11 cellular contexts compared by ENCODE assay signal in the genomic region with DNA sequence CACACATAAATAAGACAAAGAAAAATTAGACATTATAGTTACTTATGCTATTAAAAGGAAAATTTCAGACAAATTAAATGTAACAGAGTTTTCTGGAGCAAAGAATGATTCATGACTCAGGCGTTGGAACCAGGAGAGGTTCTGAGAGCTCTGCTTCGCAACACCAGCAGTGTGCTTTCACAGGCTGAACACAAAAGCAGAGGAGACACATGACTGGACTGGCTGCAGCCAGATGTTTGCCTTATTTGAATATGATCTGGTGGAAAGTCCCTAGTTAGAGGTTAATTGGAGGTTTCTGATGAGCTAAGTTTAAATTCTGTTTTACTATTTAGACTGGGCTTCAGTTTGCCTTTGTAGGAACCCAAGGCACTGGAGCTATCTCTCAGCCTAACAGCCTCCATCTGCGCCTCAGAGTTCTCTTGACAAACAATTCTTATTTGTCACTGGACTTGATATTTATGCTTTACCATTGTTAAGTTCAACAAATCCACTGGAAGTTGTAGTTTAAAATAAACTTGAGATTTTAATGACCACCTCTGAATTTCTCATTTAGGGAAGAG. TPM values are rescaled to one million over a fixed set of nuclear protein-coding genes. Genes with fewer than 3 reads are reported as not detected.
A peak's percentile ranks its signal among the peaks of the same experiment; 100 is the strongest.
DNase-seq lines count a peak whose midpoint lies in the region; ATAC-seq and TF ChIP-seq lines count a peak whose summit lies in the region.
"Had no signal": no experiment of that assay in that cellular context is flagged by ENCODE, and none has a peak within 500 bp of the region (broad histone marks: within the 10 kb centered on the region; RNA-seq: fewer than 3 reads in every experiment).

No MANE protein-coding gene starts in this region.

- ATAC-seq in GM21360 (IDR thresholded peaks at IDR 0.05; ENCODE audit: unreplicated experiment), result peak; percentile 92
- peak; percentile 96 for ATAC-seq in HG03432 (IDR thresholded peaks at IDR 0.05; ENCODE audit: unreplicated experiment)
- peak; percentile 85 for ATAC-seq in foreskin keratinocyte
- ATAC-seq in GM23338, result no peak

- no peaks in the 10 kb centered on the region for H3K79me2 ChIP-seq in GM23338 (replicated peaks; ENCODE audit: insufficient read depth)

- H3K36me3 ChIP-seq in CD4-positive, alpha-beta memory T cell (ENCODE audit: insufficient read depth, low read length), result peaks cover 74% of the 10 kb centered on the region
- H3K36me3 ChIP-seq in GM23338 (ENCODE audit: insufficient read depth), result peaks cover 23% of the 10 kb centered on the region; the same call in 1 of the 2 replicates

- POLR2A ChIA-PET in GM10248 (lab: Yijun Ruan, JAX), result interaction anchor here (0.5 to 1.5 kb wide), 2 partner anchors 12 to 18 kb away, joined by 4 to 5 read pairs; no protein-coding TSS in a partner anchor
- POLR2A ChIA-PET in CD4-positive, alpha-beta memory T cell (lab: Charles Lee; ENCODE audit: partially characterized antibody), result no interaction called here

- peak overlapping the region in 2 of 7 donors; percentile 13 to 24 for H3K27ac Mint-ChIP-seq in CD4-positive, alpha-beta memory T cell
- no peak overlapping the region for H3K27ac Mint-ChIP-seq in GM23338

- peaks cover 7% of the 10 kb centered on the region for H4K20me1 ChIP-seq in GM23338 (replicated peaks; ENCODE audit: insufficient read depth)

- TF ChIP-seq CTCF in GM10248 (IDR thresholded peaks at IDR 0.05; ENCODE audit: control extremely low read depth, extremely low read depth, low read depth, missing control alignments), result no peak
- no peak for TF ChIP-seq CTCF in foreskin keratinocyte (conservative IDR thresholded peaks at IDR 0.05)
- TF ChIP-seq CTCF in GM23338 (conservative IDR thresholded peaks at IDR 0.05; ENCODE audit: low read depth in 2 of 2), result no peak

- DNase-seq in GM10248 (ENCODE audit: extremely low spot score) (peak; percentile 46), foreskin keratinocyte (peak; percentile 64 to 73), putamen (ENCODE audit: low spot score) (no peak), GM23338 (ENCODE audit: low spot score) (no peak), iPS-NIHi11 (ENCODE audit: low spot score) (no peak)
- no peak for DNase-seq in CD4-positive, alpha-beta memory T cell
- DNase-seq: effector CD4-positive, alpha-beta T cell; SW 1271 had no signal

- intact Hi-C loops in CD4-positive, alpha-beta memory T cell (cut with micrococcal nuclease), result no loop called here

- peaks cover 3% of the 10 kb centered on the region for H3K4me1 ChIP-seq in foreskin keratinocyte
- peaks cover 15% of the 10 kb centered on the region for H3K4me1 ChIP-seq in CD4-positive, alpha-beta memory T cell (ENCODE audit: insufficient read depth, low read length)
- H3K4me1 ChIP-seq in GM23338 (ENCODE audit: insufficient read depth), result no peaks in the 10 kb centered on the region

- H3K27me3 Mint-ChIP-seq in CD4-positive, alpha-beta memory T cell, result no peaks in the 10 kb centered on the region
- H3K27me3 Mint-ChIP-seq in GM23338 (ENCODE audit: insufficient read depth, low read depth, poor library complexity), result no peaks in the 10 kb centered on the region

- H3F3A ChIP-seq in GM23338 (replicated peaks; ENCODE audit: low read depth), result no peaks in the 10 kb centered on the region

- no peaks in the 10 kb centered on the region for H3K9me3 Mint-ChIP-seq in CD4-positive, alpha-beta memory T cell
- no peaks in the 10 kb centered on the region for H3K9me3 Mint-ChIP-seq in GM23338

- CTCF ChIA-PET in GM10248 (lab: Yijun Ruan, JAX), result interaction anchor here (0.8 to 2.8 kb wide), 10 partner anchors 9 to 62 kb away, joined by 3 to 13 read pairs (median 4); no protein-coding TSS in a partner anchor
- CTCF ChIA-PET in CD4-positive, alpha-beta memory T cell (lab: Charles Lee; ENCODE audit: partially characterized antibody), result no interaction called here

- peaks cover 75 to 78% of the 10 kb centered on the region in 2 donors for H3K36me3 Mint-ChIP-seq in CD4-positive, alpha-beta memory T cell
- H3K36me3 Mint-ChIP-seq in GM23338 (ENCODE audit: low read depth), result peaks cover 50% of the 10 kb centered on the region

- H2AFZ ChIP-seq in GM23338, result no peak overlapping the region

- no peak overlapping the region for H3K4me3 ChIP-seq in CD4-positive, alpha-beta memory T cell (ENCODE audit: low read length in 2 of 2)
- H3K4me3 ChIP-seq in GM23338, result no peak overlapping the region
- H3K4me3 ChIP-seq: skin epidermis had no signal

- no peaks in the 10 kb centered on the region for H3K9me2 ChIP-seq in GM23338 (ENCODE audit: insufficient read depth)

- H3K27ac ChIP-seq in foreskin keratinocyte (peak overlapping the region; percentile 29), GM23338 (ENCODE audit: low read depth) (no peak overlapping the region)
- no peak overlapping the region for H3K27ac ChIP-seq in CD4-positive, alpha-beta memory T cell (ENCODE audit: low read depth, low read length)

- no peaks in the 10 kb centered on the region for H3K9me3 ChIP-seq in CD4-positive, alpha-beta memory T cell (ENCODE audit: control insufficient read depth in 1 of 2, low read length in 2 of 2)

- H3K4me3 Mint-ChIP-seq in CD4-positive, alpha-beta memory T cell, result no peak overlapping the region
- no peak overlapping the region for H3K4me3 Mint-ChIP-seq in GM23338

- no peak overlapping the region for H3K4me2 ChIP-seq in GM23338

- H3K4me1 Mint-ChIP-seq in CD4-positive, alpha-beta memory T cell, result peaks cover 11 to 21% (median 16%) of the 10 kb centered on the region in 4 donors
- no peaks in the 10 kb centered on the region for H3K4me1 Mint-ChIP-seq in GM23338

- no peaks in the 10 kb centered on the region for H3K27me3 ChIP-seq in foreskin keratinocyte
- H3K27me3 ChIP-seq in CD4-positive, alpha-beta memory T cell (ENCODE audit: insufficient read depth, low read length), result no peaks in the 10 kb centered on the region
- H3K27me3 ChIP-seq in GM23338 (ENCODE audit: insufficient read depth), result no peaks in the 10 kb centered on the region

TF ChIP-seq in GM23338, 12 proteins besides CTCF, POLR2A, EP300 and RAD21 (continues in another document):
- TF ChIP-seq JUNB (IDR thresholded peaks at IDR 0.05; ENCODE audit: unreplicated experiment) (no peak), ZNF331 (CRISPR knock-in tag; IDR thresholded peaks at IDR 0.05; ENCODE audit: low read depth) (no peak), CREB1 (CRISPR knock-in tag; IDR thresholded peaks at IDR 0.05; ENCODE audit: low read depth) (no peak), STAT1 (IDR thresholded peaks at IDR 0.05; ENCODE audit: unreplicated experiment) (no peak)

RNA-seq across cellular contexts. Expression of a gene that starts 16.2 kb away (rescaled TPM):
- total RNA-seq in foreskin keratinocyte, result 29.2 and 30.2 TPM in 2 replicates
- polyA plus RNA-seq in foreskin keratinocyte (5.8 and 6.6 TPM in 2 replicates), GM23338 (2016; fragmentation: Nextera tagmentation; extraction: Ambion mirVana) (13.8 and 18.2 TPM in 2 replicates)
- total RNA-seq in CD4-positive, alpha-beta memory T cell, result 10 to 100 TPM; 67.8 to 72.3 TPM
- polyA plus RNA-seq in CD4-positive, alpha-beta memory T cell, result 1 to 10 TPM in 1 of 2 donors, under 1 TPM in 1; 0.86 to 6.7 TPM
- total RNA-seq in GM23338 (2014; rRNA removed; shearing (Covaris generic)), result 31.6 and 43.2 TPM in 2 replicates

Comparison
In these comparisons a context has a peak if more than half of its experiments do, and no peak if none do; other contexts are left out.
1. DNase-seq: peak in GM10248 (single experiment) and foreskin keratinocyte (2 of 2); none in CD4-positive, alpha-beta memory T cell (0 of 5), putamen (single experiment), GM23338 (single experiment) and iPS-NIHi11 (single experiment).